Comparison of ENCODE assay signal across 8 cellular contexts in the genomic region with DNA sequence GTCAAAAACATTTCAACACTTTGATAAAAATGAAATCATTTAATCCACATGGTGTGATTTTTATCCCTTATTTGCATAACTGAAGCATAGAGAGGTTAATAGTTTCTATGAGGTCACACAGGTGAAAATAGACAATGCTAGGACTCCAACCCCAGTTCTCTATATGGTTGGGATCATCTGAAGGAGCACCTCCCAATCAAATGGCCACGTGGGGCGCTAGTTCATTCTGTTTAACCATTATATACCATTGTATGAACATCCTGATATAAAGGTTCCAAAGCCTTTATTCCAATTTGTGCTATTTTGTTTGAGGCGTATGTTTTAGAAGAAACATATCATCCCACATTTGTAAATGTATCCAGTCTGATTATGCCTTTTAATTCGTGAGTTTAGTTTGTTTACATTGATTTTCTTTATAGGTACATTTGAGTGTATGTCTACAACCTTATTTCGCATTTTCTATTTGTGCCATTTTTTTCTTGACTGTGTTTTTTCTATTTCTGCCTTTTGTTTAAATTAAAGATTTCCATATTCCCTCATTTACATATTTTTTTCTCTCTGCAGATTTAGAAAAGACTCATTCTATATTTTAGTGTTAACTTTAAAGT.
DNase-seq lines count a peak whose midpoint lies in the region; ATAC-seq and TF ChIP-seq lines count a peak whose summit lies in the region.

No MANE protein-coding gene starts in this region.

- H3K4me3 Mint-ChIP-seq in activated CD4-positive, alpha-beta T cell treated with anti-CD3 and anti-CD28 coated beads for 36 hours, result no peak overlapping the region

- no peaks in the 10 kb centered on the region for H4K20me1 ChIP-seq in smooth muscle cell (ENCODE audit: low read depth)

- peaks cover 6% of the 10 kb centered on the region for H3K9me3 Mint-ChIP-seq in activated CD4-positive, alpha-beta T cell treated with anti-CD3 and anti-CD28 coated beads for 36 hours (ENCODE audit: low read depth)

- H3K4me2 ChIP-seq in smooth muscle cell, result no peak overlapping the region

- no peaks in the 10 kb centered on the region for H3K27me3 Mint-ChIP-seq in activated CD4-positive, alpha-beta T cell treated with anti-CD3 and anti-CD28 coated beads for 36 hours

- ATAC-seq in activated CD4-positive, alpha-beta T cell treated with anti-CD3 and anti-CD28 coated beads for 36 hours, result no peak
- ATAC-seq in HG03025 (IDR thresholded peaks at IDR 0.05; ENCODE audit: low FRiP score, unreplicated experiment) (peak; percentile 78), RWPE2 (ENCODE audit: low read depth) (peak; percentile 56; the same call in 2 of the 3 replicates), GM21515 (IDR thresholded peaks at IDR 0.05; ENCODE audit: unreplicated experiment) (no peak)

- H3K9ac ChIP-seq in smooth muscle cell (ENCODE audit: low read depth), result no peak overlapping the region

- H3K27ac ChIP-seq in RWPE2 (ENCODE audit: poor library complexity, severe bottlenecking) (no peak overlapping the region), smooth muscle cell (ENCODE audit: low read depth) (no peak overlapping the region)

- H3K27ac Mint-ChIP-seq in activated CD4-positive, alpha-beta T cell treated with anti-CD3 and anti-CD28 coated beads for 36 hours, result no peak overlapping the region

- POLR2A ChIA-PET in activated CD4-positive, alpha-beta T cell treated with anti-CD3 and anti-CD28 coated beads for 36 hours (lab: Charles Lee), result no interaction called here

- H2AFZ ChIP-seq in smooth muscle cell (ENCODE audit: low read depth), result no peak overlapping the region

- DNase-seq in activated CD4-positive, alpha-beta T cell treated with anti-CD3 and anti-CD28 coated beads for 36 hours, result peak; percentile 23
- DNase-seq in activated CD4-positive, alpha-beta T cell treated with anti-CD3 and anti-CD28 coated beads for 4 hours, result no peak
- no peak for DNase-seq in RWPE2 (ENCODE audit: low spot score)
- DNase-seq in smooth muscle cell (lab: John Stamatoyannopoulos, UW; ENCODE audit: unreplicated experiment), result no peak
- DNase-seq in T1000 (lab: John Stamatoyannopoulos, UW), result no peak
- no peak for DNase-seq in stimulated activated naive CD4-positive, alpha-beta T cell treated with Interleukin-2 at 50 U/mL for 16 hours (lab: John Stamatoyannopoulos, UW)

- H3K4me1 Mint-ChIP-seq in activated CD4-positive, alpha-beta T cell treated with anti-CD3 and anti-CD28 coated beads for 36 hours, result no peaks in the 10 kb centered on the region

- CTCF ChIA-PET in activated CD4-positive, alpha-beta T cell treated with anti-CD3 and anti-CD28 coated beads for 36 hours (lab: Charles Lee), result no interaction called here

- H3K36me3 Mint-ChIP-seq in activated CD4-positive, alpha-beta T cell treated with anti-CD3 and anti-CD28 coated beads for 36 hours (ENCODE audit: low read depth), result no peaks in the 10 kb centered on the region

- intact Hi-C loops in activated CD4-positive, alpha-beta T cell treated with anti-CD3 and anti-CD28 coated beads for 36 hours (cut with DNase I, micrococcal nuclease), result no loop called here

- no peaks in the 10 kb centered on the region for H3K79me2 ChIP-seq in smooth muscle cell (ENCODE audit: low read depth)

- no peaks in the 10 kb centered on the region for H3K4me1 ChIP-seq in RWPE2 (ENCODE audit: insufficient read depth, poor library complexity, severe bottlenecking)
- no peaks in the 10 kb centered on the region for H3K4me1 ChIP-seq in smooth muscle cell (ENCODE audit: low read depth)

- no peak overlapping the region for H3K4me3 ChIP-seq in RWPE2 (ENCODE audit: severe bottlenecking)
- no peak overlapping the region for H3K4me3 ChIP-seq in smooth muscle cell

- TF ChIP-seq CTCF in RWPE2 (IDR thresholded peaks at IDR 0.05; ENCODE audit: poor library complexity, severe bottlenecking) (peak; percentile 76), smooth muscle cell (IDR thresholded peaks at IDR 0.05; ENCODE audit: borderline replicate concordance, insufficient read depth, poor library complexity, severe bottlenecking) (peak; percentile 21)

- H3K9me3 ChIP-seq in RWPE2 (ENCODE audit: severe bottlenecking) (no peaks in the 10 kb centered on the region), smooth muscle cell (replicated peaks; ENCODE audit: low read depth) (no peaks in the 10 kb centered on the region)

- no peaks in the 10 kb centered on the region for H3K36me3 ChIP-seq in RWPE2 (ENCODE audit: low read depth)
- no peaks in the 10 kb centered on the region for H3K36me3 ChIP-seq in smooth muscle cell (ENCODE audit: low read depth)

- no peaks in the 10 kb centered on the region for H3K27me3 ChIP-seq in RWPE2 (ENCODE audit: insufficient read depth, poor library complexity, severe bottlenecking)
- no peaks in the 10 kb centered on the region for H3K27me3 ChIP-seq in smooth muscle cell (ENCODE audit: low read depth)

- no peaks in the 10 kb centered on the region for H3F3A ChIP-seq in smooth muscle cell (ENCODE audit: low read depth)

- 55% methylated on average over 5 of the region's 5 CpGs for WGBS in smooth muscle cell (ENCODE audit: low lambda C conversion rate)

Comparison
In these comparisons a context has a peak if more than half of its experiments do, and no peak if none do; other contexts are left out.
1. ATAC-seq: peak in HG03025 (single experiment) and RWPE2 (single experiment); none in activated CD4-positive, alpha-beta T cell treated with anti-CD3 and anti-CD28 coated beads for 36 hours (single experiment) and GM21515 (single experiment).